ENCODE assay signal across 8 cellular contexts in genomic region chr19:14347999-14348889, GRCh38. TPM values are rescaled to one million over a fixed set of nuclear protein-coding genes. Genes with fewer than 3 reads are reported as not detected.
DNase-seq lines count a peak whose midpoint lies in the region; ATAC-seq and TF ChIP-seq lines count a peak whose summit lies in the region.

No MANE protein-coding gene starts in this region.

- no peak overlapping the region for H3K27ac ChIP-seq in testis

- H3K36me3 ChIP-seq in testis (ENCODE audit: low read depth, missing control alignments), result no peaks in the 10 kb centered on the region

- intact Hi-C loops in testis (cut with DNase I; ENCODE audit: low total_unique reads), result loop anchor here (5.0 kb wide), 1 partner anchor 201 kb away; no protein-coding TSS in a partner anchor

- no peaks in the 10 kb centered on the region for H3K27me3 Mint-ChIP-seq in naive thymus-derived CD8-positive, alpha-beta T cell

- H3K4me3 ChIP-seq in epithelial cell of esophagus (ENCODE audit: low read length) (peak overlapping the region; percentile 25), testis (peak overlapping the region; percentile 22 to 38)

- peak; percentile 6 for DNase-seq in NCI-H345 (lab: John Stamatoyannopoulos, UW)
- no peak for DNase-seq in NCI-H345 treated with DMSO at 0.1 percent for 48 hours (lab: John Stamatoyannopoulos, UW; ENCODE audit: unreplicated experiment)
- peak; percentile 65 for DNase-seq in NCI-H2196 (lab: John Stamatoyannopoulos, UW; ENCODE audit: unreplicated experiment)
- DNase-seq in activated T-cell treated with anti-CD3 and anti-CD28 coated beads for 24 hours (ENCODE audit: low read depth), result peak; percentile 56
- peak; percentile 41 for DNase-seq in epithelial cell of esophagus (ENCODE audit: low read depth)
- peak; percentile 34 to 77 (median 66) for DNase-seq in naive thymus-derived CD8-positive, alpha-beta T cell
- peak; percentile 69 for DNase-seq in testis

- no peaks in the 10 kb centered on the region for H3K36me3 Mint-ChIP-seq in naive thymus-derived CD8-positive, alpha-beta T cell

- peak overlapping the region in 7 of 10 donors; percentile 18 to 62 (median 27) for H3K27ac Mint-ChIP-seq in naive thymus-derived CD8-positive, alpha-beta T cell

- WGBS in testis, 2 donors, result 13 to 15% methylated on average over 21 to 35 of the region's 36 CpGs

- POLR2A ChIA-PET in naive thymus-derived CD8-positive, alpha-beta T cell (lab: Charles Lee), result interaction anchor here (0.6 to 1.6 kb wide), 11 partner anchors 15 to 1603 kb away, joined by 3 to 7 read pairs (median 4); partner anchors contain the start of gene ASF1B

- ATAC-seq in naive thymus-derived CD8-positive, alpha-beta T cell, result peak; percentile 79 to 82
- ATAC-seq in GM19328 (IDR thresholded peaks at IDR 0.05; ENCODE audit: unreplicated experiment), result no peak

- peak overlapping the region; percentile 44 to 72 (median 60) for H3K4me3 Mint-ChIP-seq in naive thymus-derived CD8-positive, alpha-beta T cell

- peaks cover 3 to 28% (median 15%) of the 10 kb centered on the region in 4 donors for H3K4me1 Mint-ChIP-seq in naive thymus-derived CD8-positive, alpha-beta T cell

- TF ChIP-seq POLR2A in testis (IDR thresholded peaks at IDR 0.05), result no peak

- H3K9me3 Mint-ChIP-seq in naive thymus-derived CD8-positive, alpha-beta T cell, result no peaks in the 10 kb centered on the region

- TF ChIP-seq CTCF in epithelial cell of esophagus (IDR thresholded peaks at IDR 0.05; ENCODE audit: insufficient read depth, low read depth, low read length, missing control alignments) (peak; percentile 93), testis (IDR thresholded peaks at IDR 0.05) (peak; percentile 71 to 97 (median 92))

- no peaks in the 10 kb centered on the region for H3K9me3 ChIP-seq in testis

- H3K4me1 ChIP-seq in testis, result no peaks in the 10 kb centered on the region

- no peaks in the 10 kb centered on the region for H3K27me3 ChIP-seq in testis

RNA-seq across cellular contexts. Expression of gene ADGRE5, which starts 33.0 kb away (rescaled TPM):
- total RNA-seq in naive thymus-derived CD8-positive, alpha-beta T cell, result 100 to 1,000 TPM; 112 to 116 TPM
- 100 to 1,000 TPM; 122 to 164 (median 158) TPM for polyA plus RNA-seq in naive thymus-derived CD8-positive, alpha-beta T cell
- 10 to 100 TPM in 1 of 2 donors, 1 to 10 TPM in 1; 8.7 to 14.6 TPM for total RNA-seq in testis
- polyA plus RNA-seq in testis (ENCODE audit: insufficient read depth, low read depth, low replicate concordance), result 21.2 TPM

Comparison
In these comparisons a context has a peak if more than half of its experiments do, and no peak if none do; other contexts are left out.
1. RNA of gene ADGRE5, which starts 33.0 kb away (total RNA-seq): 112 to 116 TPM in naive thymus-derived CD8-positive, alpha-beta T cell; 8.7 to 14.6 TPM in testis; every median in the first group is over 4 times any median in the second.